Comparison of ENCODE assay signal across 35 cellular contexts in genomic region chr9:126028746-126029145, GRCh38.
"Had no signal": no experiment of that assay in that cellular context is flagged by ENCODE, and none has a peak within 500 bp of the region (broad histone marks: within the 10 kb centered on the region; RNA-seq: fewer than 3 reads in every experiment).

No MANE protein-coding gene starts in this region.

- H3K4me1 Mint-ChIP-seq: activated B cell treated with CpG ODN at 0.5 μM for 24 hours; activated T-helper 17 cell treated with anti-CD3 and anti-CD28 coated beads, Interleukin-2, amount 50 U/mL, for 72 hours; brain; central memory CD8-positive, alpha-beta T cell; T-helper 17 cell had no signal

- H3K4me1 ChIP-seq: breast epithelium, esophagus muscularis mucosa, foreskin keratinocyte, gastroesophageal sphincter, heart right ventricle had no signal

- H3K36me3 Mint-ChIP-seq: activated naive CD8-positive, alpha-beta T cell; brain had no signal

- H3K9me3 ChIP-seq: breast epithelium, esophagus muscularis mucosa, gastroesophageal sphincter, heart right ventricle had no signal

- H3K4me3 ChIP-seq: breast epithelium, cardiac muscle cell, esophagus muscularis mucosa, gastroesophageal sphincter, heart right ventricle had no signal

- H3K27ac Mint-ChIP-seq: activated B cell treated with CpG ODN at 0.5 μM for 24 hours; activated CD8-positive, alpha-beta T cell treated with anti-CD3 and anti-CD28 coated beads for 36 hours; activated T-helper 17 cell treated with anti-CD3 and anti-CD28 coated beads, Interleukin-2, amount 50 U/mL, for 72 hours; brain; effector memory CD8-positive, alpha-beta T cell; T-helper 17 cell; T-helper 2 cell treated with Interferon-gamma antibody and Interleukin-4, amounts not matched to agents 5 μg/mL and 100 μg/mL, for 36 hours had no signal

- ATAC-seq: activated CD4-positive, CD25-positive, alpha-beta regulatory T cell treated with anti-CD3 and anti-CD28 coated beads, Interleukin-2, amount 50 U/mL, for 24 hours; activated CD8-positive, alpha-beta T cell treated with anti-CD3 and anti-CD28 coated beads for 36 hours; activated T-cell treated with anti-CD3 and anti-CD28 coated beads, Interleukin-2, amount 50 U/mL, for 4 hours; activated T-helper 17 cell treated with anti-CD3 and anti-CD28 coated beads, Interleukin-2, amount 50 U/mL, for 72 hours; effector memory CD8-positive, alpha-beta T cell; foreskin keratinocyte; gastroesophageal sphincter; heart right ventricle; T-helper 17 cell had no signal

- H3K27ac ChIP-seq: breast epithelium, cardiac muscle cell, esophagus muscularis mucosa, foreskin keratinocyte, gastroesophageal sphincter, heart right ventricle, WERI-Rb-1 had no signal

- H3K9me3 Mint-ChIP-seq: activated B cell treated with CpG ODN at 0.5 μM for 24 hours; activated CD8-positive, alpha-beta T cell treated with anti-CD3 and anti-CD28 coated beads for 36 hours; activated T-cell treated with anti-CD3 and anti-CD28 coated beads, Interleukin-2, amount 50 U/mL, for 4 hours; central memory CD8-positive, alpha-beta T cell; effector memory CD8-positive, alpha-beta T cell; T-helper 2 cell treated with Interferon-gamma antibody and Interleukin-4, amounts not matched to agents 5 μg/mL and 100 μg/mL, for 36 hours had no signal

- H3K36me3 ChIP-seq: breast epithelium, cardiac muscle cell, esophagus muscularis mucosa, gastroesophageal sphincter, heart right ventricle, WERI-Rb-1 had no signal

- H3K4me3 Mint-ChIP-seq: activated B cell treated with CpG ODN at 0.5 μM for 24 hours; activated CD8-positive, alpha-beta T cell treated with anti-CD3 and anti-CD28 coated beads for 36 hours; activated naive CD8-positive, alpha-beta T cell; activated T-cell treated with anti-CD3 and anti-CD28 coated beads, Interleukin-2, amount 50 U/mL, for 4 hours; activated T-helper 17 cell treated with anti-CD3 and anti-CD28 coated beads, Interleukin-2, amount 50 U/mL, for 72 hours; brain; central memory CD8-positive, alpha-beta T cell; effector memory CD8-positive, alpha-beta T cell; T-helper 17 cell; T-helper 2 cell treated with Interferon-gamma antibody and Interleukin-4, amounts not matched to agents 5 μg/mL and 100 μg/mL, for 36 hours had no signal

- DNase-seq: activated B cell treated with CpG ODN at 0.5 μM for 24 hours; activated CD4-positive, alpha-beta T cell treated with anti-CD3 and anti-CD28 coated beads for 48 hours; activated CD4-positive, alpha-beta T cell treated with anti-CD3 and anti-CD28 coated beads, Interleukin-2, amount 50 U/mL, for 1 hour; activated CD4-positive, alpha-beta T cell treated with anti-CD3 and anti-CD28 coated beads, Interleukin-2, amount 50 U/mL, for 48 hours; activated CD8-positive, alpha-beta memory T cell treated with anti-CD3 and anti-CD28 coated beads for 24 hours; activated CD8-positive, alpha-beta T cell treated with anti-CD3 and anti-CD28 coated beads for 36 hours; activated effector memory CD4-positive, alpha-beta T cell treated with Interleukin-2 at 50 U/mL for 16 hours; activated gamma-delta T cell treated with Interleukin-2 at 50 U/mL for 16 hours; activated naive CD4-positive, alpha-beta T cell treated with anti-CD3 and anti-CD28 coated beads, Interleukin-2, amount 50 U/mL, for 16 hours; activated naive CD4-positive, alpha-beta T cell treated with Interleukin-2 at 50 U/mL for 16 hours; activated T-cell treated with anti-CD3 and anti-CD28 coated beads, Interleukin-2, amount 50 U/mL, for 4 hours; amniotic stem cell; anterior cingulate cortex; cortex of kidney; dermis blood vessel endothelial cell; effector CD4-positive, alpha-beta T cell; effector memory CD8-positive, alpha-beta T cell; erythroblast; foreskin keratinocyte; heart right ventricle; T-helper 1 cell; T-helper 17 cell; T1000; WERI-Rb-1 had no signal

- FAIRE-seq: colon had no signal
